ENCODE assay signal across 26 cellular contexts in genomic region chr2:45631955-45632354, GRCh38.
"Had no signal": no experiment of that assay in that cellular context is flagged by ENCODE, and none has a peak within 500 bp of the region (broad histone marks: within the 10 kb centered on the region; RNA-seq: fewer than 3 reads in every experiment).

No MANE protein-coding gene starts in this region.

- H3K4me1 Mint-ChIP-seq: immature natural killer cell; naive thymus-derived CD8-positive, alpha-beta T cell; nephron; neural crest cell; stimulated activated memory B cell treated with anti-CD40 and anti-IgM and Interleukin-4, amounts not matched to agents 10 μg/mL and 1 μg/mL and 100 μg/mL, for 72 hours; stimulated activated naive CD8-positive, alpha-beta T cell treated with anti-CD3 and anti-CD28 coated beads, Interleukin-15, amount 100 ng/mL, for 72 hours had no signal

- ATAC-seq: left colon; left lung; lower lobe of right lung; naive thymus-derived CD8-positive, alpha-beta T cell; right lobe of liver; stimulated activated memory B cell treated with anti-CD40 and anti-IgM and Interleukin-4, amounts not matched to agents 10 μg/mL and 1 μg/mL and 100 μg/mL, for 72 hours; stimulated activated naive CD8-positive, alpha-beta T cell treated with anti-CD3 and anti-CD28 coated beads, Interleukin-15, amount 100 ng/mL, for 72 hours had no signal

- H3K36me3 ChIP-seq: left lung, lower lobe of right lung, ovary, right atrium auricular region, right lobe of liver, tibial nerve, uterus had no signal

- H3K27me3 ChIP-seq: left lung, ovary, right atrium auricular region, right lobe of liver, tibial nerve, uterus had no signal

- H3K4me2 ChIP-seq: smooth muscle cell had no signal

- H3K4me3 ChIP-seq: left lung, lower lobe of right lung, ovary, right atrium auricular region, right lobe of liver, smooth muscle cell, tibial nerve, uterus had no signal

- DNase-seq: immature natural killer cell; kidney; left colon; left lung; lower lobe of right lung; mammary epithelial cell; mesenchymal stem cell; naive thymus-derived CD8-positive, alpha-beta T cell; ovary; right lobe of liver; stimulated activated CD4-positive, alpha-beta T cell treated with anti-CD3 and anti-CD28 coated beads, Interleukin-1b, Interleukin-23, amount 100 ng/mL, for 48 hours; stimulated activated CD4-positive, alpha-beta T cell treated with anti-CD3 and anti-CD28 coated beads, Interleukin-2, amount 100 ng/mL, for 48 hours; stimulated activated CD4-positive, alpha-beta T cell treated with anti-CD3 and anti-CD28 coated beads, Interleukin-4, amount 100 ng/mL, for 4 hours; stimulated activated CD8-positive, alpha-beta memory T cell treated with anti-CD3 and anti-CD28 coated beads, Interleukin-4, amount 100 ng/mL, for 48 hours; stimulated activated naive CD4-positive, alpha-beta T cell treated with Interleukin-2 at 50 U/mL for 16 hours; stimulated activated naive CD8-positive, alpha-beta T cell treated with anti-CD3 and anti-CD28 coated beads, Interleukin-15, amount 100 ng/mL, for 72 hours; substantia nigra; uterus had no signal

- H3K4me1 ChIP-seq: left lung, lower lobe of right lung, right atrium auricular region, tibial nerve, uterus had no signal

- H3K27ac ChIP-seq: left lung, lower lobe of right lung, ovary, right atrium auricular region, right lobe of liver, tibial nerve, uterus had no signal

- H3K9me3 ChIP-seq: left lung, lower lobe of right lung, ovary, right atrium auricular region, right lobe of liver, tibial nerve, uterus had no signal

- H3K9me3 Mint-ChIP-seq: immature natural killer cell; naive thymus-derived CD8-positive, alpha-beta T cell; nephron; neural crest cell; stimulated activated memory B cell treated with anti-CD40 and anti-IgM and Interleukin-4, amounts not matched to agents 10 μg/mL and 1 μg/mL and 100 μg/mL, for 72 hours; stimulated activated naive CD8-positive, alpha-beta T cell treated with anti-CD3 and anti-CD28 coated beads, Interleukin-15, amount 100 ng/mL, for 72 hours; type B pancreatic cell had no signal

- H3K36me3 Mint-ChIP-seq: immature natural killer cell; stimulated activated memory B cell treated with anti-CD40 and anti-IgM and Interleukin-4, amounts not matched to agents 10 μg/mL and 1 μg/mL and 100 μg/mL, for 72 hours; type B pancreatic cell had no signal

- H3K4me3 Mint-ChIP-seq: immature natural killer cell; naive thymus-derived CD8-positive, alpha-beta T cell; nephron; neural crest cell; stimulated activated memory B cell treated with anti-CD40 and anti-IgM and Interleukin-4, amounts not matched to agents 10 μg/mL and 1 μg/mL and 100 μg/mL, for 72 hours; stimulated activated naive CD8-positive, alpha-beta T cell treated with anti-CD3 and anti-CD28 coated beads, Interleukin-15, amount 100 ng/mL, for 72 hours; type B pancreatic cell had no signal

- H3K27ac Mint-ChIP-seq: immature natural killer cell; naive thymus-derived CD8-positive, alpha-beta T cell; nephron; progenitor cell of endocrine pancreas; stimulated activated memory B cell treated with anti-CD40 and anti-IgM and Interleukin-4, amounts not matched to agents 10 μg/mL and 1 μg/mL and 100 μg/mL, for 72 hours; stimulated activated naive CD8-positive, alpha-beta T cell treated with anti-CD3 and anti-CD28 coated beads, Interleukin-15, amount 100 ng/mL, for 72 hours; type B pancreatic cell had no signal
